10 cellular contexts compared by ENCODE assay signal in the genomic region with DNA sequence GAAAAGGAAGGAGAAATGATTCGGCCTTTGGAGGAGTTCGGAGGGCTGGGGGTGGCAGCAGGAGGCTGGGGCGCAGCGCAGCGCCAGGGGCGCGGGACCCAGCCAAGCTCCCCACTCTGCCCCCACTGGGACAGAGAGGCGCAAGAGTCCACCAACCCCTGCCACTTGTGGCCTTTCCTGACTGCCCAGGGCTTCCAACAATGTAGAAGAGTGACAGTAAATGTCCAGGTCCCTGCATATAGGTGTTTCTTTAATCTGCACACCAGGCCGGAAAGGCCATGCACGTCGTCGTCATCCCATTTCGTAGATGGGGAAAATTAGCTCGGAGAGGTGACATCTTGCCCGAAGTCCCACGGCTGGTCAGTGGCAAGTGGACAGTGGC.
A peak's percentile ranks its signal among the peaks of the same experiment; 100 is the strongest.
DNase-seq lines count a peak whose midpoint lies in the region; ATAC-seq and TF ChIP-seq lines count a peak whose summit lies in the region.
"Had no signal": no experiment of that assay in that cellular context is flagged by ENCODE, and none has a peak within 500 bp of the region (broad histone marks: within the 10 kb centered on the region; RNA-seq: fewer than 3 reads in every experiment).

No MANE protein-coding gene starts in this region.

- peak overlapping the region; percentile 39 for H3K4me3 Mint-ChIP-seq in stimulated activated naive CD8-positive, alpha-beta T cell treated with anti-CD3 and anti-CD28 coated beads, Interleukin-15, Interleukin-2, amounts not matched to agents 100 ng/mL and 50 ng/mL, for 24 hours
- H3K4me3 Mint-ChIP-seq in natural killer cell: peak overlapping the region; percentile 55

- H3K36me3 Mint-ChIP-seq in stimulated activated naive CD8-positive, alpha-beta T cell treated with anti-CD3 and anti-CD28 coated beads, Interleukin-15, Interleukin-2, amounts not matched to agents 100 ng/mL and 50 ng/mL, for 24 hours (ENCODE audit: low read depth): no peaks in the 10 kb centered on the region
- H3K36me3 Mint-ChIP-seq in natural killer cell: no peaks in the 10 kb centered on the region

- H3K4me1 Mint-ChIP-seq in stimulated activated naive CD8-positive, alpha-beta T cell treated with anti-CD3 and anti-CD28 coated beads, Interleukin-15, Interleukin-2, amounts not matched to agents 100 ng/mL and 50 ng/mL, for 24 hours (ENCODE audit: low read depth): peaks cover 9% of the 10 kb centered on the region
- H3K4me1 Mint-ChIP-seq in natural killer cell: peaks cover 0 to 5% of the 10 kb centered on the region in 2 donors

- ATAC-seq in stimulated activated naive CD8-positive, alpha-beta T cell treated with anti-CD3 and anti-CD28 coated beads, Interleukin-15, Interleukin-2, amounts not matched to agents 100 U/mL and 50 U/mL, for 24 hours: no peak
- no peak for ATAC-seq in natural killer cell
- ATAC-seq in HG03280 (IDR thresholded peaks at IDR 0.05; ENCODE audit: unreplicated experiment): no peak

- intact Hi-C loops in natural killer cell (cut with micrococcal nuclease): no loop called here

- no peak for DNase-seq in stimulated activated naive CD8-positive, alpha-beta T cell treated with anti-CD3 and anti-CD28 coated beads, Interleukin-15, Interleukin-2, amounts not matched to agents 100 U/mL and 50 U/mL, for 24 hours
- DNase-seq in epithelial cell of proximal tubule (ENCODE audit: low read depth) (no peak), natural killer cell (no peak), medulla oblongata (ENCODE audit: extremely low spot score) (no peak), SHP77 treated with DMSO at 0.1 percent for 48 hours (lab: John Stamatoyannopoulos, UW) (no peak), NCI-H82 (lab: John Stamatoyannopoulos, UW) (no peak)
- DNase-seq: NCI-H1694 had no signal

- no peak for TF ChIP-seq CTCF in epithelial cell of proximal tubule (conservative IDR thresholded peaks at IDR 0.05; ENCODE audit: low read depth, low read length)
- TF ChIP-seq CTCF in natural killer cell (IDR thresholded peaks at IDR 0.05): no peak

- peaks cover 51% of the 10 kb centered on the region for H3K27me3 Mint-ChIP-seq in stimulated activated naive CD8-positive, alpha-beta T cell treated with anti-CD3 and anti-CD28 coated beads, Interleukin-15, Interleukin-2, amounts not matched to agents 100 ng/mL and 50 ng/mL, for 24 hours
- H3K27me3 Mint-ChIP-seq in natural killer cell (ENCODE audit: low read depth in 2 of 2): peaks cover 52 to 58% of the 10 kb centered on the region in 2 donors

- peak overlapping the region; percentile 6 for H3K4me3 ChIP-seq in epithelial cell of proximal tubule (ENCODE audit: low read depth, low read length)
- H3K4me3 ChIP-seq: SJCRH30 had no signal

- no peak overlapping the region for H3K27ac Mint-ChIP-seq in stimulated activated naive CD8-positive, alpha-beta T cell treated with anti-CD3 and anti-CD28 coated beads, Interleukin-15, Interleukin-2, amounts not matched to agents 100 ng/mL and 50 ng/mL, for 24 hours
- H3K27ac Mint-ChIP-seq in natural killer cell: no peak overlapping the region

- H3K9me3 Mint-ChIP-seq in stimulated activated naive CD8-positive, alpha-beta T cell treated with anti-CD3 and anti-CD28 coated beads, Interleukin-15, Interleukin-2, amounts not matched to agents 100 ng/mL and 50 ng/mL, for 24 hours: no peaks in the 10 kb centered on the region
- H3K9me3 Mint-ChIP-seq in natural killer cell: no peaks in the 10 kb centered on the region
